Comparison of ENCODE assay signal across 8 cellular contexts in genomic region chr13:40388617-40389016, GRCh38.
DNase-seq lines count a peak whose midpoint lies in the region; ATAC-seq and TF ChIP-seq lines count a peak whose summit lies in the region.

No MANE protein-coding gene starts in this region.

- peak in 1 of 4 donors; percentile 47 for TF ChIP-seq POLR2A in esophagus squamous epithelium (IDR thresholded peaks at IDR 0.05)

- H3K4me1 ChIP-seq in BLaER1 treated with 17β-estradiol and CSF1 and Interleukin-3, amounts not matched to agents 10 nM and 100 nM = peaks cover 20 to 46% (median 37%) of the 10 kb centered on the region in 10 experiments
- peaks cover 0 to 17% (median 3%) of the 10 kb centered on the region in 3 donors for H3K4me1 ChIP-seq in esophagus squamous epithelium

- 36 to 67% methylated on average over 1 to 11 of the region's 11 CpGs for WGBS in esophagus squamous epithelium, 2 donors

- H3K27ac ChIP-seq in BLaER1 treated with 17β-estradiol and CSF1 and Interleukin-3, amounts not matched to agents 10 nM and 100 nM = peak overlapping the region in 9 of 11 experiments; percentile 61 to 80 (median 67); a peak in 18 of 22 replicates
- peak overlapping the region in 3 of 4 donors; percentile 44 to 56 (median 47) for H3K27ac ChIP-seq in esophagus squamous epithelium

- no peaks in the 10 kb centered on the region for H4K20me1 ChIP-seq in BLaER1 treated with 17β-estradiol and CSF1 and Interleukin-3, amounts not matched to agents 10 nM and 100 nM

- DNase-seq in activated CD4-positive, alpha-beta T cell treated with anti-CD3 and anti-CD28 coated beads, Interleukin-2, amount 10 ng/mL, durations not matched to agents 24 days and 14 days = peak; percentile 95
- peak; percentile 32 for DNase-seq in esophagus squamous epithelium (lab: John Stamatoyannopoulos, UW)
- peak; percentile 66 for DNase-seq in stimulated activated CD8-positive, alpha-beta memory T cell treated with anti-CD3 and anti-CD28 coated beads, Interleukin-12 subunit alpha, Interleukin-12 subunit beta, amount 100 ng/mL, for 1 hour (ENCODE audit: low read depth)
- DNase-seq in NCI-H2171 (lab: John Stamatoyannopoulos, UW) = no peak
- DNase-seq in NCI-H446 treated with DMSO at 0.1 percent for 48 hours (lab: John Stamatoyannopoulos, UW) = no peak

- H3K4me3 Mint-ChIP-seq in activated CD4-positive, alpha-beta T cell treated with anti-CD3 and anti-CD28 coated beads, Interleukin-2, amount 10 ng/mL, durations not matched to agents 24 days and 14 days = peak overlapping the region; percentile 87

- no peak for TF ChIP-seq CTCF in esophagus squamous epithelium (IDR thresholded peaks at IDR 0.05)

- H3K4me3 ChIP-seq in BLaER1 treated with 17β-estradiol and CSF1 and Interleukin-3, amounts not matched to agents 10 nM and 100 nM = peak overlapping the region in 8 of 10 experiments; percentile 3 to 55 (median 28); a peak in 12 of 20 replicates
- peak overlapping the region in 1 of 4 donors; percentile 31 for H3K4me3 ChIP-seq in esophagus squamous epithelium

- intact Hi-C loops in activated CD4-positive, alpha-beta T cell treated with anti-CD3 and anti-CD28 coated beads, Interleukin-2, amount 10 ng/mL, durations not matched to agents 24 days and 14 days (cut with micrococcal nuclease) = loop anchor here (1.0 to 10.0 kb wide), 7 partner anchors 16 to 434 kb away; partner anchors contain the start of gene MRPS31
- intact Hi-C loops in esophagus squamous epithelium (cut with DNase I) = no loop called here

- H3K9ac ChIP-seq in BLaER1 treated with 17β-estradiol and CSF1 and Interleukin-3, amounts not matched to agents 10 nM and 100 nM = peak overlapping the region in 10 of 11 experiments; percentile 29 to 69 (median 53); a peak in 17 of 22 replicates

- no peaks in the 10 kb centered on the region for H3K27me3 ChIP-seq in BLaER1 treated with 17β-estradiol and CSF1 and Interleukin-3, amounts not matched to agents 10 nM and 100 nM
- H3K27me3 ChIP-seq in esophagus squamous epithelium = peaks cover 0 to 79% (median 0%) of the 10 kb centered on the region in 4 donors

- H3K9me3 Mint-ChIP-seq in activated CD4-positive, alpha-beta T cell treated with anti-CD3 and anti-CD28 coated beads, Interleukin-2, amount 10 ng/mL, durations not matched to agents 24 days and 14 days = peaks cover 20% of the 10 kb centered on the region

- peaks cover 0 to 6% (median 0%) of the 10 kb centered on the region in 11 experiments; a peak in 2 of 22 replicates for H3K9me3 ChIP-seq in BLaER1 treated with 17β-estradiol and CSF1 and Interleukin-3, amounts not matched to agents 10 nM and 100 nM (replicated peaks in 1 of 11)
- H3K9me3 ChIP-seq in esophagus squamous epithelium = no peaks in the 10 kb centered on the region

- H3K36me3 Mint-ChIP-seq in activated CD4-positive, alpha-beta T cell treated with anti-CD3 and anti-CD28 coated beads, Interleukin-2, amount 10 ng/mL, durations not matched to agents 24 days and 14 days (ENCODE audit: low read depth) = peaks cover 7% of the 10 kb centered on the region

- H3K4me1 Mint-ChIP-seq in activated CD4-positive, alpha-beta T cell treated with anti-CD3 and anti-CD28 coated beads, Interleukin-2, amount 10 ng/mL, durations not matched to agents 24 days and 14 days = peaks cover 38% of the 10 kb centered on the region

- no peaks in the 10 kb centered on the region for H3K36me3 ChIP-seq in BLaER1 treated with 17β-estradiol and CSF1 and Interleukin-3, amounts not matched to agents 10 nM and 100 nM
- H3K36me3 ChIP-seq in esophagus squamous epithelium = no peaks in the 10 kb centered on the region

- H3K27ac Mint-ChIP-seq in activated CD4-positive, alpha-beta T cell treated with anti-CD3 and anti-CD28 coated beads, Interleukin-2, amount 10 ng/mL, durations not matched to agents 24 days and 14 days = peak overlapping the region; percentile 97

- no peaks in the 10 kb centered on the region for H3K27me3 Mint-ChIP-seq in activated CD4-positive, alpha-beta T cell treated with anti-CD3 and anti-CD28 coated beads, Interleukin-2, amount 10 ng/mL, durations not matched to agents 24 days and 14 days

- ATAC-seq in GM19395 (IDR thresholded peaks at IDR 0.05; ENCODE audit: unreplicated experiment) = peak; percentile 98
- peak; percentile 99 for ATAC-seq in HG03469 (IDR thresholded peaks at IDR 0.05; ENCODE audit: unreplicated experiment)

- peak overlapping the region; percentile 62 to 93 (median 85) for H3K4me2 ChIP-seq in BLaER1 treated with 17β-estradiol and CSF1 and Interleukin-3, amounts not matched to agents 10 nM and 100 nM

Comparison
In these comparisons a context has a peak if more than half of its experiments do, and no peak if none do; other contexts are left out.
1. DNase-seq: peak in activated CD4-positive, alpha-beta T cell treated with anti-CD3 and anti-CD28 coated beads, Interleukin-2, amount 10 ng/mL, durations not matched to agents 24 days and 14 days (single experiment), esophagus squamous epithelium (single experiment) and stimulated activated CD8-positive, alpha-beta memory T cell treated with anti-CD3 and anti-CD28 coated beads, Interleukin-12 subunit alpha, Interleukin-12 subunit beta, amount 100 ng/mL, for 1 hour (single experiment); none in NCI-H2171 (single experiment) and NCI-H446 treated with DMSO at 0.1 percent for 48 hours (single experiment).